Comparison of ENCODE assay signal across 9 cellular contexts in genomic region chr22:44729391-44730012, GRCh38. TPM values are rescaled to one million over a fixed set of nuclear protein-coding genes. Genes with fewer than 3 reads are reported as not detected.
DNase-seq lines count a peak whose midpoint lies in the region; ATAC-seq and TF ChIP-seq lines count a peak whose summit lies in the region.
"Had no signal": no experiment of that assay in that cellular context is flagged by ENCODE, and none has a peak within 500 bp of the region (broad histone marks: within the 10 kb centered on the region; RNA-seq: fewer than 3 reads in every experiment).

No MANE protein-coding gene starts in this region.

- ATAC-seq in activated CD8-positive, alpha-beta memory T cell treated with anti-CD3 and anti-CD28 coated beads, Interleukin-2, amount 10 ng/mL, durations not matched to agents 7 days and 5 days = peak; percentile 48
- ATAC-seq in HG03025 (IDR thresholded peaks at IDR 0.05; ENCODE audit: low FRiP score, unreplicated experiment) (no peak), HG02642 (IDR thresholded peaks at IDR 0.05; ENCODE audit: poor library complexity, unreplicated experiment) (no peak)

- H3K27ac Mint-ChIP-seq in activated CD8-positive, alpha-beta memory T cell treated with anti-CD3 and anti-CD28 coated beads, Interleukin-2, amount 10 ng/mL, durations not matched to agents 7 days and 5 days = no peak overlapping the region

- peaks cover 4% of the 10 kb centered on the region for H3K9me3 Mint-ChIP-seq in activated CD8-positive, alpha-beta memory T cell treated with anti-CD3 and anti-CD28 coated beads, Interleukin-2, amount 10 ng/mL, durations not matched to agents 7 days and 5 days (ENCODE audit: low read depth)

- CTCF ChIA-PET in activated CD8-positive, alpha-beta memory T cell treated with anti-CD3 and anti-CD28 coated beads, Interleukin-2, amount 10 ng/mL, durations not matched to agents 7 days and 5 days (lab: Charles Lee) = interaction anchor here (1.3 to 10.1 kb wide), 2 partner anchors 31 to 35 kb away, joined by 3 to 91 read pairs; no protein-coding TSS in a partner anchor

- TF ChIP-seq POLR2A in transverse colon (IDR thresholded peaks at IDR 0.05) = no peak

- H3K27me3 ChIP-seq in dorsolateral prefrontal cortex (no peaks in the 10 kb centered on the region), transverse colon (no peaks in the 10 kb centered on the region)

- no peak for DNase-seq in activated CD8-positive, alpha-beta memory T cell treated with anti-CD3 and anti-CD28 coated beads, Interleukin-2, amount 10 ng/mL, durations not matched to agents 7 days and 5 days
- DNase-seq in activated CD8-positive, alpha-beta memory T cell treated with anti-CD3 and anti-CD28 coated beads, Interleukin-2, amount 50 U/mL, for 4 hours = no peak
- DNase-seq in dorsolateral prefrontal cortex (peak; percentile 10 to 78 (median 72)), midbrain (lab: John Stamatoyannopoulos, UW) (peak; percentile 79), transverse colon (no peak), NOMO-1 treated with dmso at 0.1 percent for 144 hours (lab: John Stamatoyannopoulos, UW; ENCODE audit: unreplicated experiment) (no peak)
- DNase-seq: kidney glomerular epithelial cell had no signal

- H3K4me3 Mint-ChIP-seq in activated CD8-positive, alpha-beta memory T cell treated with anti-CD3 and anti-CD28 coated beads, Interleukin-2, amount 10 ng/mL, durations not matched to agents 7 days and 5 days = no peak overlapping the region

- H3K4me1 ChIP-seq in transverse colon = peaks cover 0 to 17% (median 6%) of the 10 kb centered on the region in 4 donors

- intact Hi-C loops in dorsolateral prefrontal cortex (cut with DNase I) = no loop called here
- intact Hi-C loops in transverse colon (cut with DNase I; ENCODE audit: low total_unique reads) = no loop called here

- H3K4me1 Mint-ChIP-seq in activated CD8-positive, alpha-beta memory T cell treated with anti-CD3 and anti-CD28 coated beads, Interleukin-2, amount 10 ng/mL, durations not matched to agents 7 days and 5 days = peaks cover 11% of the 10 kb centered on the region

- no peaks in the 10 kb centered on the region for H3K36me3 ChIP-seq in transverse colon

- H3K9me3 ChIP-seq in transverse colon = no peaks in the 10 kb centered on the region

- peaks cover 7% of the 10 kb centered on the region for H3K36me3 Mint-ChIP-seq in activated CD8-positive, alpha-beta memory T cell treated with anti-CD3 and anti-CD28 coated beads, Interleukin-2, amount 10 ng/mL, durations not matched to agents 7 days and 5 days

- H3K27ac ChIP-seq in dorsolateral prefrontal cortex (peak overlapping the region in 20 of 59 donors; percentile 7 to 68 (median 34)), transverse colon (peak overlapping the region; percentile 45 to 72 (median 60))

- 60% methylated on average over 39 of the region's 39 CpGs; no CpG with 5 or more reads in 1 of the 2 donors for WGBS in transverse colon (ENCODE audit: low coverage in 1 of 2), 2 donors

- H3K27me3 Mint-ChIP-seq in activated CD8-positive, alpha-beta memory T cell treated with anti-CD3 and anti-CD28 coated beads, Interleukin-2, amount 10 ng/mL, durations not matched to agents 7 days and 5 days = no peaks in the 10 kb centered on the region

- in situ Hi-C loops in transverse colon (cut with MboI; ENCODE audit: low pct_ligation_motif_present in 1 of 4, low pct_unique_long_range_greater_than_20kb in 1 of 4, low sequenced_read_pairs in 3 of 4) = loop anchor here in 1 of 4 donors (5.0 kb wide), 1 partner anchor 32 kb away; no protein-coding TSS in a partner anchor

- H3K4me3 ChIP-seq in dorsolateral prefrontal cortex (peak overlapping the region in 41 of 59 donors; percentile 1 to 53 (median 28)), transverse colon (peak overlapping the region in 1 of 4 donors; percentile 6)

- TF ChIP-seq EP300 in transverse colon (IDR thresholded peaks at IDR 0.05; ENCODE audit: low read depth) = no peak

- TF ChIP-seq CTCF in dorsolateral prefrontal cortex (IDR thresholded peaks at IDR 0.05 in 54 of 56, conservative IDR thresholded peaks at IDR 0.05 in 2 of 56; ENCODE audit: low read depth in 1 of 56, partially characterized antibody in 56 of 56) = peak in 39 of 56 donors; percentile 10 to 58 (median 31)
- peak in 1 of 5 experiments; percentile 12 for TF ChIP-seq CTCF in transverse colon (IDR thresholded peaks at IDR 0.05)

RNA-seq across cellular contexts. Expression of gene ARHGAP8, which starts 22.9 kb away (rescaled TPM):
- 1 to 10 TPM; 1.1 TPM for total RNA-seq in activated CD8-positive, alpha-beta memory T cell treated with anti-CD3 and anti-CD28 coated beads, Interleukin-2, amount 10 ng/mL, durations not matched to agents 7 days and 5 days
- 10 to 100 TPM in 1 of 120 experiments, 1 to 10 TPM in 111, under 1 TPM in 7, not detected in 1; 0.51 to 10.2 (median 2.7) TPM for total RNA-seq in dorsolateral prefrontal cortex
- total RNA-seq in transverse colon = 10 to 100 TPM; 28.6 to 51.5 (median 31.5) TPM

RNA-seq across cellular contexts. Expression of gene PRR5, which starts 27.5 kb away (rescaled TPM):
- 10 to 100 TPM; 20.0 to 35.7 TPM for total RNA-seq in activated CD8-positive, alpha-beta memory T cell treated with anti-CD3 and anti-CD28 coated beads, Interleukin-2, amount 10 ng/mL, durations not matched to agents 7 days and 5 days
- total RNA-seq in dorsolateral prefrontal cortex (10 to 100 TPM in 116 of 120 experiments, 1 to 10 TPM in 4; 5.1 to 39.4 (median 15.4) TPM), transverse colon (10 to 100 TPM; 17.7 to 68.3 (median 22.2) TPM)

Comparison
In these comparisons a context has a peak if more than half of its experiments do, and no peak if none do; other contexts are left out.
1. DNase-seq: peak in dorsolateral prefrontal cortex (10 of 10) and midbrain (single experiment); none in activated CD8-positive, alpha-beta memory T cell treated with anti-CD3 and anti-CD28 coated beads, Interleukin-2, amount 10 ng/mL, durations not matched to agents 7 days and 5 days (single experiment), activated CD8-positive, alpha-beta memory T cell treated with anti-CD3 and anti-CD28 coated beads, Interleukin-2, amount 50 U/mL, for 4 hours (single experiment), transverse colon (single experiment) and NOMO-1 treated with dmso at 0.1 percent for 144 hours (single experiment).